9 cellular contexts compared by ENCODE assay signal in genomic region chr10:2985729-2986232, GRCh38.
DNase-seq lines count a peak whose midpoint lies in the region; ATAC-seq and TF ChIP-seq lines count a peak whose summit lies in the region.
"Had no signal": no experiment of that assay in that cellular context is flagged by ENCODE, and none has a peak within 500 bp of the region (broad histone marks: within the 10 kb centered on the region; RNA-seq: fewer than 3 reads in every experiment).

No MANE protein-coding gene starts in this region.

- H3K9me3 ChIP-seq in Peyer's patch (peaks cover 0 to 9% (median 0%) of the 10 kb centered on the region in 4 donors), smooth muscle cell (replicated peaks; ENCODE audit: low read depth) (no peaks in the 10 kb centered on the region)

- H3K4me2 ChIP-seq in smooth muscle cell, result no peak overlapping the region

- H3K36me3 ChIP-seq in H7 (replicated peaks; ENCODE audit: control insufficient read depth, insufficient read depth, low read length) (no peaks in the 10 kb centered on the region), Peyer's patch (no peaks in the 10 kb centered on the region), smooth muscle cell (ENCODE audit: low read depth) (no peaks in the 10 kb centered on the region)

- H4K20me1 ChIP-seq in smooth muscle cell (ENCODE audit: low read depth), result no peaks in the 10 kb centered on the region

- peaks cover 4% of the 10 kb centered on the region for H3F3A ChIP-seq in smooth muscle cell (ENCODE audit: low read depth)

- H3K4me3 ChIP-seq in H7 (ENCODE audit: insufficient read depth, low read depth, low read length) (no peak overlapping the region), Peyer's patch (peak overlapping the region in 2 of 4 donors; percentile 15 to 18), fibroblast of mammary gland (ENCODE audit: control insufficient read depth, low read depth, low read length) (no peak overlapping the region), smooth muscle cell (no peak overlapping the region)

- peaks cover 0 to 11% (median 3%) of the 10 kb centered on the region in 4 donors for H3K4me1 ChIP-seq in Peyer's patch
- peaks cover 2% of the 10 kb centered on the region for H3K4me1 ChIP-seq in smooth muscle cell (ENCODE audit: low read depth)

- H3K27me3 ChIP-seq in H7 (ENCODE audit: control insufficient read depth, insufficient read depth, low read length), result no peaks in the 10 kb centered on the region
- H3K27me3 ChIP-seq in Peyer's patch, result no peaks in the 10 kb centered on the region
- no peaks in the 10 kb centered on the region for H3K27me3 ChIP-seq in smooth muscle cell (ENCODE audit: low read depth)

- no peak overlapping the region for H3K9ac ChIP-seq in smooth muscle cell (ENCODE audit: low read depth)

- H2AFZ ChIP-seq in smooth muscle cell (ENCODE audit: low read depth), result peak overlapping the region; percentile 33

- TF ChIP-seq CTCF in Peyer's patch (IDR thresholded peaks at IDR 0.05), result peak in 2 of 6 experiments; percentile 34 to 57
- TF ChIP-seq CTCF in fibroblast of mammary gland (conservative IDR thresholded peaks at IDR 0.05; ENCODE audit: control insufficient read depth, insufficient read depth, low read depth, low read length), result no peak
- no peak for TF ChIP-seq CTCF in smooth muscle cell (IDR thresholded peaks at IDR 0.05; ENCODE audit: borderline replicate concordance, insufficient read depth, poor library complexity, severe bottlenecking)

- H3K27ac ChIP-seq in Peyer's patch, result peak overlapping the region in 3 of 4 donors; percentile 66 to 85 (median 74)
- H3K27ac ChIP-seq in smooth muscle cell (ENCODE audit: low read depth), result no peak overlapping the region
- H3K27ac ChIP-seq in caudate nucleus (ENCODE audit: low read depth, low read length), result no peak overlapping the region

- ATAC-seq in Right ventricle myocardium superior (ENCODE audit: poor library complexity), result no peak

- H3K79me2 ChIP-seq in smooth muscle cell (ENCODE audit: low read depth), result no peaks in the 10 kb centered on the region

- peak in 1 of 2 donors; percentile 33 for TF ChIP-seq POLR2A in Peyer's patch (IDR thresholded peaks at IDR 0.05)

- WGBS in smooth muscle cell (ENCODE audit: low lambda C conversion rate), result 53% methylated on average over 11 of the region's 11 CpGs

- intact Hi-C loops in Right ventricle myocardium superior (cut with DNase I), result no loop called here

- DNase-seq in H7, result peak; percentile 53
- DNase-seq in Peyer's patch, result peak in 2 of 3 donors; percentile 85 to 87
- peak; percentile 57 for DNase-seq in fibroblast of mammary gland (ENCODE audit: low read depth)
- no peak for DNase-seq in smooth muscle cell (lab: John Stamatoyannopoulos, UW; ENCODE audit: unreplicated experiment)
- no peak for DNase-seq in caudate nucleus (lab: John Stamatoyannopoulos, UW)
- DNase-seq in NCI-H2171 (lab: John Stamatoyannopoulos, UW), result no peak
- no peak for DNase-seq in Right ventricle myocardium superior
- DNase-seq: activated naive CD4-positive, alpha-beta T cell treated with anti-CD3 and anti-CD28 coated beads for 36 hours; stimulated activated CD4-positive, alpha-beta T cell treated with anti-CD3 and anti-CD28 coated beads, Interleukin-1b, Interleukin-23, amount 100 ng/mL, for 48 hours had no signal

Comparison
In these comparisons a context has a peak if more than half of its experiments do, and no peak if none do; other contexts are left out.
1. DNase-seq: peak in H7 (single experiment), Peyer's patch (2 of 3) and fibroblast of mammary gland (single experiment); none in smooth muscle cell (single experiment), caudate nucleus (0 of 61), NCI-H2171 (single experiment) and Right ventricle myocardium superior (single experiment).
2. H3K27ac ChIP-seq: peak in Peyer's patch (3 of 4); none in smooth muscle cell (single experiment) and caudate nucleus (single experiment).